22 cellular contexts compared by ENCODE assay signal in the genomic region with DNA sequence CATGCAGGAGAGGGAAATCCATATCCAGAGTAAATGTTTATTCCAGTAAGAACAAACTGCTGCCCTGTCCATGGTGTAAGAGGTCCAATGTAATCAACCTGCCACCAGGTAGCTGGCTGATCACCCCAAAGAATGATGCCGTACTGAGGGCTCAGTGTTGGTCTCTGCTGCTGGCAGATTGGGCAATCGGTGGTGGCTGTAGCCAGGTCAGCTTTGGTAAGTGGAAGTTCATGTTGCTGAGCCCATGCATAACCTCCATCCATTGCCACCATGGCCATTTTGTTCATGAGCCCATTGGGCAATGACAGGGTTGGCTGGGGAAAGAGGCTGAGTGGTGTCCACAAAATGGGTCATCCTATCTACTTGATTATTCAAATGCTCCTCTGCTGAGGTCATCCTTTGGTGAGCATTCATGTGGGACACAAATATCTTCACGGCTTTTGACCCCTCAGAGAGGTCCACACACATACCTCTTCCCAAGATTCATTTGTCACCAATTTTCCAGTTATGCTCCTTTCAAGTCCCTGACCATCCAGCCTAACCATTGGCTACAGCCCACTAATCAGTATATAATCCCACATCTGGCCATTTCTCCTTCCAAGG. TPM values are rescaled to one million over a fixed set of nuclear protein-coding genes. Genes with fewer than 3 reads are reported as not detected.
A peak's percentile ranks its signal among the peaks of the same experiment; 100 is the strongest.
DNase-seq lines count a peak whose midpoint lies in the region; ATAC-seq and FAIRE-seq lines count a peak whose summit lies in the region.
"Had no signal": no experiment of that assay in that cellular context is flagged by ENCODE, and none has a peak within 500 bp of the region (broad histone marks: within the 10 kb centered on the region; RNA-seq: fewer than 3 reads in every experiment).

No MANE protein-coding gene starts in this region.

- no peaks in the 10 kb centered on the region for H3K36me3 ChIP-seq in GM23248 (ENCODE audit: low read depth)
- H3K36me3 ChIP-seq: breast epithelium, heart left ventricle had no signal

- no peaks in the 10 kb centered on the region for H4K20me1 ChIP-seq in GM23248 (ENCODE audit: insufficient read depth)

- H3K4me1 ChIP-seq in GM23248 (ENCODE audit: insufficient read depth): peaks cover 21% of the 10 kb centered on the region
- H3K4me1 ChIP-seq: breast epithelium, testis had no signal

- H3K27ac Mint-ChIP-seq in stimulated activated memory B cell treated with anti-CD40 and anti-IgM and Interleukin-4, amounts not matched to agents 10 μg/mL and 1 μg/mL and 100 μg/mL, for 72 hours: peak overlapping the region; percentile 81
- H3K27ac Mint-ChIP-seq: activated CD8-positive, alpha-beta T cell treated with anti-CD3 and anti-CD28 coated beads, Interleukin-2, amount 10 ng/mL, durations not matched to agents 7 days and 5 days; nephron progenitor cell had no signal

- no peak for FAIRE-seq in RCC 7860 (lab: Jason Lieb, UNC)

- no peaks in the 10 kb centered on the region for H3K27me3 ChIP-seq in GM23248 (replicated peaks; ENCODE audit: insufficient read depth)
- H3K27me3 ChIP-seq: breast epithelium, heart left ventricle, testis had no signal

- peaks cover 22% of the 10 kb centered on the region for H3K4me1 Mint-ChIP-seq in stimulated activated memory B cell treated with anti-CD40 and anti-IgM and Interleukin-4, amounts not matched to agents 10 μg/mL and 1 μg/mL and 100 μg/mL, for 72 hours
- H3K4me1 Mint-ChIP-seq: nephron progenitor cell had no signal

- H3K4me3 Mint-ChIP-seq in stimulated activated memory B cell treated with anti-CD40 and anti-IgM and Interleukin-4, amounts not matched to agents 10 μg/mL and 1 μg/mL and 100 μg/mL, for 72 hours: no peak overlapping the region
- H3K4me3 Mint-ChIP-seq: activated CD8-positive, alpha-beta T cell treated with anti-CD3 and anti-CD28 coated beads, Interleukin-2, amount 10 ng/mL, durations not matched to agents 7 days and 5 days; nephron progenitor cell had no signal

- H3K27ac ChIP-seq in GM23248: no peak overlapping the region
- H3K27ac ChIP-seq: breast epithelium, heart left ventricle, HL-60, testis had no signal

- no peaks in the 10 kb centered on the region for H3K9me2 ChIP-seq in GM23248 (ENCODE audit: insufficient read depth)

- H3K9me3 Mint-ChIP-seq in stimulated activated memory B cell treated with anti-CD40 and anti-IgM and Interleukin-4, amounts not matched to agents 10 μg/mL and 1 μg/mL and 100 μg/mL, for 72 hours: peaks cover 5% of the 10 kb centered on the region

- DNase-seq in GM23248 (no peak), RCC 7860 (ENCODE audit: low spot score) (peak; percentile 79), glomerular visceral epithelial cell (ENCODE audit: extremely low spot score) (peak; percentile 66), posterior cingulate gyrus (no peak), ureter (ENCODE audit: low spot score) (no peak), G401 (ENCODE audit: low spot score) (no peak)
- DNase-seq: activated CD4-positive, alpha-beta T cell treated with anti-CD3 and anti-CD28 coated beads for 1 hour; activated gamma-delta T cell treated with Interleukin-2 at 50 U/mL for 16 hours; activated T-cell treated with anti-CD3 and anti-CD28 coated beads, Interleukin-2, amount 50 U/mL, for 1 hour; GOT3; heart left ventricle; left cardiac atrium; NCI-H1436; NCI-H2171 treated with DMSO at 0.1 percent for 48 hours; NCI-H526; nephron progenitor cell; testis had no signal

- H3K4me3 ChIP-seq in GM23248: no peak overlapping the region
- H3K4me3 ChIP-seq: breast epithelium, heart left ventricle, testis had no signal

- peak overlapping the region; percentile 50 for H3K4me2 ChIP-seq in GM23248 (ENCODE audit: unreplicated experiment)

- 95 to 96% methylated on average over 3 of the region's 3 CpGs for WGBS in GM23248 (ENCODE audit: low coverage in 1 of 2, low lambda C conversion rate in 2 of 2, missing lambda C conversion rate in 2 of 2), 2 experiments

- H3K9me3 ChIP-seq in GM23248 (ENCODE audit: low read depth): no peaks in the 10 kb centered on the region
- H3K9me3 ChIP-seq: breast epithelium, heart left ventricle, testis had no signal

- peaks cover 11% of the 10 kb centered on the region for H3F3A ChIP-seq in GM23248 (ENCODE audit: insufficient read depth)

- H3K36me3 Mint-ChIP-seq in stimulated activated memory B cell treated with anti-CD40 and anti-IgM and Interleukin-4, amounts not matched to agents 10 μg/mL and 1 μg/mL and 100 μg/mL, for 72 hours: no peaks in the 10 kb centered on the region

- in situ Hi-C loops in GM23248 (cut with MboI): no loop called here
- in situ Hi-C loops in G401 (cut with HindIII; ENCODE audit: low sequenced_read_pairs): no loop called here

- H3K79me2 ChIP-seq in GM23248 (ENCODE audit: insufficient read depth): no peaks in the 10 kb centered on the region

- no peak for ATAC-seq in stimulated activated memory B cell treated with anti-CD40 and anti-IgM and Interleukin-4, amounts not matched to agents 10 μg/mL and 1 μg/mL and 100 μg/mL, for 72 hours
- ATAC-seq: heart left ventricle, left cardiac atrium, Right ventricle myocardium inferior had no signal

- no peak overlapping the region for H2AFZ ChIP-seq in GM23248

- H3K9ac ChIP-seq in GM23248: no peak overlapping the region

- no peaks in the 10 kb centered on the region for H3K27me3 Mint-ChIP-seq in stimulated activated memory B cell treated with anti-CD40 and anti-IgM and Interleukin-4, amounts not matched to agents 10 μg/mL and 1 μg/mL and 100 μg/mL, for 72 hours

- intact Hi-C loops in posterior cingulate gyrus (cut with DNase I): no loop called here

RNA-seq across cellular contexts. Expression of a gene that starts 23.3 kb away (rescaled TPM):
- total RNA-seq in GM23248 (2014; rRNA removed; shearing (Covaris generic)): 63.6 and 65.9 TPM in 2 replicates
- polyA plus RNA-seq in GM23248 (2016; fragmentation: Nextera tagmentation; extraction: Ambion mirVana): 81.8 and 82.3 TPM in 2 replicates
- total RNA-seq in ureter: 11.7 TPM
- total RNA-seq in G401 (2014; rRNA removed; shearing (Covaris generic)): not detected in 2 replicates

Comparison
In these comparisons a context has a peak if more than half of its experiments do, and no peak if none do; other contexts are left out.
1. DNase-seq: peak in RCC 7860 (single experiment) and glomerular visceral epithelial cell (single experiment); none in GM23248 (single experiment), posterior cingulate gyrus (0 of 10), ureter (single experiment) and G401 (single experiment).
2. RNA of a gene that starts 23.3 kb away (total RNA-seq): 63.6 to 65.9 TPM in GM23248 and 11.7 TPM in ureter (single experiment); not detected in G401; every median in the first group is over 10 times any median in the second.